ENCODE assay signal across 8 cellular contexts in the genomic region with DNA sequence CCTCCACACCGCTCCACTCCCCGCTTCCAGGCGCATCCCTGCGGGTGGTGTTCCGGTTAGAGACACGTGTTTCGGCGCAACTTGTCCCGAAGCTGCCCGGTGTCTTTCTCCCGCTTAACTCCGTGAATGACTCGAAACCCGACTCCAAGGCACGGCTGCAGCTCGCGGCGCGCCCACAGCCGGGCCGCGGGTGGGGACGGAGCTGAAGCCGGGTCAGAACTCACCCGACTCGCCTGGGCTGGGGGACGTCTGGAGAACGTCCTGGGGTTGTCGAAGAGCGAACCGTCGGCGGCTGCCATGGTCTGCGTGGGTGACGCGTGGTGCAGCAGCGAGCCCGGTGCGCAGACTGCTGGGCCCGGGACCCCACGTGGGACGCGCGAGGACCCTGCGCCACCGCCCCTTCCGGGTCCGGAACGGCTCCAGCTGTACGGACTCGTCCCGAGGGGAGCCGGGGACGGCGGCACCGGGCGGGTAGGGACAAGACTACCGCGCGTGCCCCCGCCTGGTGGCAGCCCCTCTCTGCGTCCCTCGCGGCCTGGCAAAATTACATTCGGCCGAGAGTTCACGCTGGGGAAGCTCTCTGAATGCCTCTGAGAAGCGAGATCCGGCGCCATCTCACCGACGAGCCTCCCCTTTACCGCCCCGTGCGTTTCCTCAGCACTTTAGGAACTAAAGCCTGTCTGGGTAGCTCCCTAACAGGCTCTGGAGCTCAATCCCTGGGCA. TPM values are rescaled to one million over a fixed set of nuclear protein-coding genes. Genes with fewer than 3 reads are reported as not detected.
DNase-seq lines count a peak whose midpoint lies in the region; ATAC-seq and TF ChIP-seq lines count a peak whose summit lies in the region.

A gene (minus strand): TSS at position 348 of the 723 bp plus-strand sequence. CDS start 49 bp downstream, at position 299.

- H3K36me3 ChIP-seq in GM06990 (ENCODE audit: control insufficient read depth, insufficient read depth, low read length) (no peaks in the 10 kb centered on the region), HEK293 (ENCODE audit: control insufficient read depth in 2 of 2, insufficient read depth in 1 of 2, low read length in 2 of 2) (peaks cover 0 to 6% of the 10 kb centered on the region in 2 experiments; a peak in 1 of 3 replicates), adrenal gland (replicated peaks in 1 of 2) (no peaks in the 10 kb centered on the region), heart right ventricle (peaks cover 0 to 4% (median 0%) of the 10 kb centered on the region in 9 donors)

- H3K36me3 Mint-ChIP-seq in type B pancreatic cell: peaks cover 19% of the 10 kb centered on the region

- 0 to 2% (median 0%) methylated on average over 47 to 75 of the region's 75 CpGs; no CpG with 5 or more reads in 1 of the 4 donors for WGBS in adrenal gland, 4 donors
- 0% methylated on average over 75 of the region's 75 CpGs for WGBS in heart right ventricle, 2 donors

- peak; percentile 92 for DNase-seq in GM06990 (ENCODE audit: extremely low read depth, insufficient read length)
- peak; percentile 74 for DNase-seq in MV-4-11 (lab: John Stamatoyannopoulos, UW)
- DNase-seq in adrenal gland: peak; percentile 83 to 91 (median 86)
- peak; percentile 82 to 88 for DNase-seq in heart right ventricle
- DNase-seq in posterior vena cava (ENCODE audit: low spot score): peak; percentile 96
- DNase-seq in type B pancreatic cell (ENCODE audit: extremely low spot score, unreplicated experiment): peak; percentile 86

- no peaks in the 10 kb centered on the region for H3K27me3 Mint-ChIP-seq in type B pancreatic cell

- TF ChIP-seq CTCF in GM06990 (IDR thresholded peaks at IDR 0.05; ENCODE audit: insufficient read depth, low read length, poor library complexity, severe bottlenecking) (no peak), HEK293 (tag by site-specific recombination; IDR thresholded peaks at IDR 0.05) (peak; percentile 71), adrenal gland (IDR thresholded peaks at IDR 0.05) (peak in 2 of 6 experiments; percentile 2 to 14), heart right ventricle (IDR thresholded peaks at IDR 0.05) (peak in 1 of 9 donors; percentile 22), type B pancreatic cell (conservative IDR thresholded peaks at IDR 0.05) (peak; percentile 30)

- peak within 1 kb of the TSS; percentile 91 for H3K27ac Mint-ChIP-seq in type B pancreatic cell

- H3K27me3 ChIP-seq in GM06990 (replicated peaks; ENCODE audit: control insufficient read depth, insufficient read depth, low read length) (no peaks in the 10 kb centered on the region), adrenal gland (no peaks in the 10 kb centered on the region), heart right ventricle (no peaks in the 10 kb centered on the region)

- H3K4me1 Mint-ChIP-seq in type B pancreatic cell (ENCODE audit: unreplicated experiment): peaks cover 24% of the 10 kb centered on the region

- POLR2A ChIA-PET in HEK293 (lab: Yijun Ruan, JAX): interaction anchor here (0.7 to 2.8 kb wide), 19 partner anchors 9 to 361 kb away, joined by 3 to 12 read pairs (median 3); a partner anchor contains a TSS

- peak within 1 kb of the TSS; percentile 96 for H3K4me3 ChIP-seq in GM06990 (replicated peaks; ENCODE audit: low read depth, low read length)
- peak within 1 kb of the TSS; percentile 94 for H3K4me3 ChIP-seq in HEK293 (ENCODE audit: low read depth, low read length)
- peak within 1 kb of the TSS; percentile 71 to 88 (median 82) for H3K4me3 ChIP-seq in adrenal gland
- H3K4me3 ChIP-seq in heart right ventricle: peak within 1 kb of the TSS; percentile 71 to 98 (median 86)

- H3K27ac ChIP-seq in HEK293 (ENCODE audit: extremely low read depth, low read depth, low read length): peak within 1 kb of the TSS; percentile 98
- H3K27ac ChIP-seq in adrenal gland: peak within 1 kb of the TSS; percentile 89 to 98 (median 93)
- H3K27ac ChIP-seq in heart right ventricle: peak within 1 kb of the TSS; percentile 93 to 99 (median 98)

- H3K4me3 Mint-ChIP-seq in type B pancreatic cell: peak within 1 kb of the TSS; percentile 89

- intact Hi-C loops in T-helper 1 cell treated with Interleukin-12 subunit alpha and Interleukin-12 subunit beta and Interleukin-4 antibody, amounts not matched to agents 30 ng/mL and 1 ng/mL, for 36 hours (cut with micrococcal nuclease): loop anchor here (1.0 to 10.0 kb wide), 10 partner anchors 100 to 590 kb away; a partner anchor contains a TSS
- intact Hi-C loops in adrenal gland (cut with DNase I): loop anchor here in 1 of 2 donors (5.0 to 10.0 kb wide), 2 partner anchors 128 to 205 kb away; a partner anchor contains a TSS
- intact Hi-C loops in heart right ventricle (cut with DNase I): loop anchor here in 3 of 10 donors (5.0 to 10.0 kb wide), 3 partner anchors 125 to 135 kb away; no protein-coding TSS in a partner anchor
- intact Hi-C loops in posterior vena cava (cut with DNase I): loop anchor here in 1 of 2 donors (10.0 kb wide), 1 partner anchor 125 kb away; no protein-coding TSS in a partner anchor

- peak; percentile 97 to 99 (median 98) for ATAC-seq in heart right ventricle

- peaks cover 9% of the 10 kb centered on the region for H3K9me3 Mint-ChIP-seq in type B pancreatic cell

- CTCF ChIA-PET in HEK293 (lab: Yijun Ruan, JAX): interaction anchor here (0.5 to 1.5 kb wide), 11 partner anchors 12 to 1659 kb away, joined by 3 to 5 read pairs (median 3); no protein-coding TSS in a partner anchor

- no peaks in the 10 kb centered on the region for H3K9me3 ChIP-seq in HEK293 (ENCODE audit: control insufficient read depth, insufficient read depth, low read depth, low read length)
- no peaks in the 10 kb centered on the region for H3K9me3 ChIP-seq in adrenal gland (replicated peaks in 1 of 3)
- H3K9me3 ChIP-seq in heart right ventricle: no peaks in the 10 kb centered on the region

- no peaks in the 10 kb centered on the region for H3K4me1 ChIP-seq in HEK293 (ENCODE audit: control insufficient read depth, insufficient read depth, low read length)
- peaks cover 16 to 47% of the 10 kb centered on the region in 2 donors for H3K4me1 ChIP-seq in adrenal gland (replicated peaks in 1 of 2)
- peaks cover 6 to 47% (median 30%) of the 10 kb centered on the region in 9 donors for H3K4me1 ChIP-seq in heart right ventricle

- peak; percentile 29 to 63 for TF ChIP-seq POLR2A in adrenal gland (IDR thresholded peaks at IDR 0.05)

TF ChIP-seq in HEK293, 187 proteins besides CTCF, POLR2A, EP300 and RAD21 (continues in another document):
- TF ChIP-seq ZNF777 (tag by site-specific recombination; IDR thresholded peaks at IDR 0.05; ENCODE audit: borderline replicate concordance) (peak; percentile 83; the same call in 1 of the 2 replicates), ZNF350 (tag by site-specific recombination; IDR thresholded peaks at IDR 0.05) (no peak), ZNF626 (tag by site-specific recombination; IDR thresholded peaks at IDR 0.05) (no peak), KLF7 (tag by site-specific recombination; IDR thresholded peaks at IDR 0.05; ENCODE audit: borderline replicate concordance) (peak; percentile 86), ZNF341 (tag by site-specific recombination; IDR thresholded peaks at IDR 0.05; ENCODE audit: low read depth) (peak; percentile 81)
- TF ChIP-seq, protein P1, sequence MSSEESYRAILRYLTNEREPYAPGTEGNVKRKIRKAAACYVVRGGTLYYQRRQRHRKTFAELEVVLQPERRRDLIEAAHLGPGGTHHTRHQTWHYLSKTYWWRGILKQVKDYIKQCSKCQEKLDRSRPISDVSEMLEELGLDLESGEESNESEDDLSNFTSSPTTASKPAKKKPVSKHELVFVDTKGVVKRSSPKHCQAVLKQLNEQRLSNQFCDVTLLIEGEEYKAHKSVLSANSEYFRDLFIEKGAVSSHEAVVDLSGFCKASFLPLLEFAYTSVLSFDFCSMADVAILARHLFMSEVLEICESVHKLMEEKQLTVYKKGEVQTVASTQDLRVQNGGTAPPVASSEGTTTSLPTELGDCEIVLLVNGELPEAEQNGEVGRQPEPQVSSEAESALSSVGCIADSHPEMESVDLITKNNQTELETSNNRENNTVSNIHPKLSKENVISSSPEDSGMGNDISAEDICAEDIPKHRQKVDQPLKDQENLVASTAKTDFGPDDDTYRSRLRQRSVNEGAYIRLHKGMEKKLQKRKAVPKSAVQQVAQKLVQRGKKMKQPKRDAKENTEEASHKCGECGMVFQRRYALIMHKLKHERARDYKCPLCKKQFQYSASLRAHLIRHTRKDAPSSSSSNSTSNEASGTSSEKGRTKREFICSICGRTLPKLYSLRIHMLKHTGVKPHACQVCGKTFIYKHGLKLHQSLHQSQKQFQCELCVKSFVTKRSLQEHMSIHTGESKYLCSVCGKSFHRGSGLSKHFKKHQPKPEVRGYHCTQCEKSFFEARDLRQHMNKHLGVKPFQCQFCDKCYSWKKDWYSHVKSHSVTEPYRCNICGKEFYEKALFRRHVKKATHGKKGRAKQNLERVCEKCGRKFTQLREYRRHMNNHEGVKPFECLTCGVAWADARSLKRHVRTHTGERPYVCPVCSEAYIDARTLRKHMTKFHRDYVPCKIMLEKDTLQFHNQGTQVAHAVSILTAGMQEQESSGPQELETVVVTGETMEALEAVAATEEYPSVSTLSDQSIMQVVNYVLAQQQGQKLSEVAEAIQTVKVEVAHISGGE (tag by site-specific recombination; conservative IDR thresholded peaks at IDR 0.05; ENCODE audit: low read depth): peak; percentile 95

RNA-seq across cellular contexts. Expression of the gene that starts here (rescaled TPM):
- total RNA-seq in T-helper 1 cell treated with Interleukin-12 subunit alpha and Interleukin-12 subunit beta and Interleukin-4 antibody, amounts not matched to agents 30 ng/mL and 1 ng/mL, for 36 hours: 18.3 and 19.3 TPM in 2 replicates
- total RNA-seq in adrenal gland (10 to 100 TPM in 3 of 8 donors, 1 to 10 TPM in 5; 7.4 to 11.4 (median 9.2) TPM), heart right ventricle (1 to 10 TPM; 4.2 to 6.4 (median 5.1) TPM), posterior vena cava (1 to 10 TPM; 6.8 to 6.9 TPM), type B pancreatic cell (ENCODE audit: low replicate concordance) (16.0 and 19.6 TPM in 2 replicates)
- polyA plus RNA-seq in adrenal gland (10 to 100 TPM in 1 of 3 donors, 1 to 10 TPM in 2; 7.6 to 13.8 (median 9.9) TPM), heart right ventricle (1 to 10 TPM; 4.0 to 5.3 TPM)

Comparison
In these comparisons a context has a peak if more than half of its experiments do, and no peak if none do; other contexts are left out.
1. Peak in every context shown above with its lines: DNase-seq, ATAC-seq, H3K4me3 ChIP-seq and H3K27ac ChIP-seq.